ENCODE assay signal across 13 cellular contexts in the genomic region with DNA sequence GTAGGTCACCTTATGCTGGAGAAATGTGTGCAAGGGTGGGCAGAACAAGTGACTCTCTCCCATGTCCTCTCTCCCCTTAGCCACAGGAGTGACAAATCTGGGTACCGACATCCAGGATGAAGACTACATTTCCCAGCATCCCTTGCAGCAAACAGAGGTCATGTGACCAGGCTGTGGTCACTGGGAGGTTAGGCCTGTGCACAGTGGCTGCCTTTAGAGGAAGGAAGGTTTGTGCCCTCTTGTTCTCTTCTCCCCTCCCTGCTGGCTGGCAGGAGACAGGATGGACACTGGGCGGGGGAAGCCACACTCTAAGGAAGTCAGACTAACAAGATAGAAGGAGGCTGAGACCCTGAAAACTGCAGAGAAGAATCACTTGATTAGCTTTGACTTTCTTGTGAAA.
A peak's percentile ranks its signal among the peaks of the same experiment; 100 is the strongest.
DNase-seq lines count a peak whose midpoint lies in the region; ATAC-seq and TF ChIP-seq lines count a peak whose summit lies in the region.
"Had no signal": no experiment of that assay in that cellular context is flagged by ENCODE, and none has a peak within 500 bp of the region (broad histone marks: within the 10 kb centered on the region; RNA-seq: fewer than 3 reads in every experiment).

No MANE protein-coding gene starts in this region.

- peaks cover 4% of the 10 kb centered on the region for H3K27me3 Mint-ChIP-seq in H9 (ENCODE audit: low read depth)

- DNase-seq in ELR (ENCODE audit: low read depth), result peak; percentile 6
- DNase-seq in H9, result peak; percentile 62
- DNase-seq in SK-N-DZ (ENCODE audit: low spot score), result peak; percentile 60
- DNase-seq in iris pigment epithelial cell (ENCODE audit: low read depth), result peak; percentile 3
- no peak for DNase-seq in head of caudate nucleus
- DNase-seq in G401 (ENCODE audit: low spot score), result no peak
- DNase-seq in stimulated activated CD4-positive, alpha-beta T cell treated with anti-CD3 and anti-CD28 coated beads, Interleukin-4, amount 100 ng/mL, for 4 hours, result no peak
- DNase-seq: DMS153; hypothalamus; natural killer cell; NCI-H446 treated with DMSO at 0.1 percent for 48 hours; stimulated activated CD4-positive, alpha-beta T cell treated with anti-CD3 and anti-CD28 coated beads, Interleukin-2, amount 100 ng/mL, for 24 hours had no signal

- no peak for TF ChIP-seq CTCF in H9 (conservative IDR thresholded peaks at IDR 0.05)

- intact Hi-C loops in head of caudate nucleus (cut with DNase I), result no loop called here

- no peak overlapping the region for H2AK5ac ChIP-seq in H9 (ENCODE audit: insufficient read length, low read length)

- no peak overlapping the region for H3K56ac ChIP-seq in H9 (ENCODE audit: insufficient read length, low read depth, low read length)

- peaks cover 0 to 5% (median 3%) of the 10 kb centered on the region in 3 experiments; a peak in 4 of 7 replicates for H3K36me3 Mint-ChIP-seq in H9 (ENCODE audit: insufficient read depth in 1 of 3, low read depth in 3 of 3)
- H3K36me3 Mint-ChIP-seq: natural killer cell had no signal

- no peak overlapping the region for H3K27ac Mint-ChIP-seq in H9

- no peaks in the 10 kb centered on the region for H3K27me3 ChIP-seq in H9 (ENCODE audit: insufficient read depth, low read length)

- peaks cover 2 to 7% of the 10 kb centered on the region in 2 experiments; a peak in 4 of 5 replicates for H3K9me3 Mint-ChIP-seq in H9
- H3K9me3 Mint-ChIP-seq: natural killer cell had no signal

- whole genome bisulfite sequencing in H9 (ENCODE audit: extremely low coverage, insufficient read length, low lambda C conversion rate), result no CpG with 5 or more reads among the region's 2 CpGs

- no peak overlapping the region for H3K9ac ChIP-seq in H9 (ENCODE audit: extremely low read depth, insufficient read length, low read length)

- peak overlapping the region; percentile 79 for H4K8ac ChIP-seq in H9 (replicated peaks; ENCODE audit: insufficient read length, low read depth, low read length)

- H3K14ac ChIP-seq in H9 (ENCODE audit: insufficient read depth, low read length), result no peak overlapping the region

- H2AFZ ChIP-seq in H9 (ENCODE audit: low read length), result no peak overlapping the region

- H3K23me2 ChIP-seq in H9 (ENCODE audit: insufficient read length, low read depth, low read length, poor library complexity, severe bottlenecking), result no peaks in the 10 kb centered on the region

- no peak overlapping the region for H2BK5ac ChIP-seq in H9 (ENCODE audit: insufficient read length, low read length)

- H3K4me1 Mint-ChIP-seq in H9, result peaks cover 3 to 6% of the 10 kb centered on the region in 2 experiments

- no peaks in the 10 kb centered on the region for H3K79me2 ChIP-seq in H9 (ENCODE audit: insufficient read depth, low read length)

- H3K4me3 Mint-ChIP-seq in H9, result no peak overlapping the region
- H3K4me3 Mint-ChIP-seq: natural killer cell had no signal

- H3K27ac ChIP-seq in H9 (ENCODE audit: insufficient read length, low read depth, low read length), result no peak overlapping the region

- no peak overlapping the region for H3T11ph ChIP-seq in H9 (ENCODE audit: low read length)

- no peak overlapping the region for H2BK120ac ChIP-seq in H9 (ENCODE audit: low read depth, low read length, poor library complexity, severe bottlenecking)

- H3K23ac ChIP-seq in H9 (ENCODE audit: insufficient read length, low read depth, low read length), result no peak overlapping the region

- no peaks in the 10 kb centered on the region for H3K9me3 ChIP-seq in H9 (ENCODE audit: control insufficient read depth, low read depth, low read length)

- in situ Hi-C loops in G401 (cut with HindIII; ENCODE audit: low sequenced_read_pairs), result no loop called here

- H4K5ac ChIP-seq in H9 (ENCODE audit: insufficient read length, low read depth, low read length), result peak overlapping the region; percentile 14

- H3K4ac ChIP-seq in H9 (ENCODE audit: low read depth, low read length), result no peak overlapping the region

- no peak overlapping the region for H2BK15ac ChIP-seq in H9 (ENCODE audit: low read depth, low read length)

- peak overlapping the region; percentile 63 for H3K18ac ChIP-seq in H9 (ENCODE audit: insufficient read length, low read depth, low read length)

- H3K4me1 ChIP-seq in H9 (ENCODE audit: insufficient read depth, low read length), result no peaks in the 10 kb centered on the region

- no peak overlapping the region for H4K91ac ChIP-seq in H9 (ENCODE audit: insufficient read length, low read depth, low read length)

- H2BK12ac ChIP-seq in H9 (ENCODE audit: insufficient read length, low read depth, low read length), result no peak overlapping the region

- ATAC-seq in HG03135 (IDR thresholded peaks at IDR 0.05; ENCODE audit: unreplicated experiment), result no peak

- no peak overlapping the region for H2BK20ac ChIP-seq in H9 (ENCODE audit: low read depth, low read length, poor library complexity, severe bottlenecking)

- H3K79me1 ChIP-seq in H9 (ENCODE audit: insufficient read depth, low read depth, low read length, poor library complexity, severe bottlenecking), result no peaks in the 10 kb centered on the region

- H3K4me2 ChIP-seq in H9 (ENCODE audit: insufficient read depth, insufficient read length, low read length), result no peak overlapping the region

- no peaks in the 10 kb centered on the region for H4K20me1 ChIP-seq in H9 (ENCODE audit: control insufficient read depth, insufficient read depth, insufficient read length)

Comparison
In these comparisons a context has a peak if more than half of its experiments do, and no peak if none do; other contexts are left out.
1. DNase-seq: peak in ELR (single experiment), H9 (single experiment), SK-N-DZ (single experiment) and iris pigment epithelial cell (single experiment); none in head of caudate nucleus (0 of 42), G401 (single experiment) and stimulated activated CD4-positive, alpha-beta T cell treated with anti-CD3 and anti-CD28 coated beads, Interleukin-4, amount 100 ng/mL, for 4 hours (0 of 2).